ENCODE assay signal across 8 cellular contexts in genomic region chr11:12007769-12008737, GRCh38. TPM values are rescaled to one million over a fixed set of nuclear protein-coding genes. Genes with fewer than 3 reads are reported as not detected.
DNase-seq lines count a peak whose midpoint lies in the region; ATAC-seq, FAIRE-seq and TF ChIP-seq lines count a peak whose summit lies in the region.

Gene DKK3 (minus strand): TSS chr11:12008626. CDS start chr11:12008582, 44 bp downstream.

- peak within 1 kb of the TSS; percentile 43; the same call in 1 of the 2 replicates for H2BK12ac ChIP-seq in H1 (ENCODE audit: low read depth, low read length)
- peak within 1 kb of the TSS; percentile 75 to 92 for H2BK12ac ChIP-seq in mesenchymal stem cell (ENCODE audit: low read length in 2 of 2)

- no peak within 1 kb of the TSS for H2AK5ac ChIP-seq in H1 (ENCODE audit: low read depth, low read length)
- peak within 1 kb of the TSS; percentile 49 for H2AK5ac ChIP-seq in mesenchymal stem cell (ENCODE audit: low read length, severe bottlenecking)

- H4K91ac ChIP-seq in H1 (replicated peaks; ENCODE audit: insufficient read length, low read length) = no peak within 1 kb of the TSS
- peak within 1 kb of the TSS; percentile 81 for H4K91ac ChIP-seq in mesenchymal stem cell (ENCODE audit: low read length)

- H3K4me3 ChIP-seq in H1 (ENCODE audit: extremely low read depth in 1 of 4, insufficient read depth in 2 of 4, low read depth in 3 of 4, low read length in 4 of 4) = peak within 1 kb of the TSS; percentile 70 to 80 (median 72)
- H3K4me3 ChIP-seq in mesenchymal stem cell (ENCODE audit: insufficient read depth in 1 of 2, low read depth in 1 of 2, low read length in 2 of 2) = peak within 1 kb of the TSS; percentile 83 to 89

- no peak within 1 kb of the TSS for H3K23ac ChIP-seq in H1 (ENCODE audit: insufficient read length)
- H3K23ac ChIP-seq in mesenchymal stem cell (ENCODE audit: low read length in 2 of 2) = peak within 1 kb of the TSS in 1 of 2 experiments; percentile 70

- H3K9me3 ChIP-seq in H1 (ENCODE audit: insufficient read depth in 2 of 2, low read depth in 1 of 2, low read length in 1 of 2) (no peaks in the 10 kb centered on the region), mesenchymal stem cell (ENCODE audit: control insufficient read depth, low read length) (no peaks in the 10 kb centered on the region)

- peak in 9 of 14 donors; percentile 20 to 74 (median 43) for DNase-seq in C1 segment of cervical spinal cord (lab: John Stamatoyannopoulos, UW)
- DNase-seq in NCI-H526 treated with DMSO at 0.1 percent for 48 hours (lab: John Stamatoyannopoulos, UW) = peak; percentile 22
- DNase-seq in H1 (ENCODE audit: low read depth in 1 of 2, low spot score in 2 of 2) = peak in 1 of 2 experiments; percentile 66
- peak; percentile 61 for DNase-seq in mesenchymal stem cell
- DNase-seq in NCI-H2196 treated with DMSO at 0.1 percent for 48 hours (lab: John Stamatoyannopoulos, UW; ENCODE audit: unreplicated experiment) = no peak
- DNase-seq in DMS153 treated with DMSO at 0.1 percent for 48 hours (lab: John Stamatoyannopoulos, UW; ENCODE audit: unreplicated experiment) = no peak

- peaks cover 0 to 13% of the 10 kb centered on the region in 2 experiments for H4K20me1 ChIP-seq in H1 (replicated peaks in 1 of 2; ENCODE audit: control insufficient read depth in 1 of 2, insufficient read depth in 2 of 2, low read length in 2 of 2)

- H2BK15ac ChIP-seq in H1 (ENCODE audit: low read length) (peak within 1 kb of the TSS; percentile 61), mesenchymal stem cell (ENCODE audit: low read depth, poor library complexity, severe bottlenecking) (peak within 1 kb of the TSS; percentile 80)

- peak within 1 kb of the TSS; percentile 51 for H4K5ac ChIP-seq in H1 (ENCODE audit: insufficient read length, low read depth, low read length)

- FAIRE-seq in H1 (lab: Jason Lieb, UNC) = no peak

- H3K4me2 ChIP-seq in H1 (ENCODE audit: insufficient read depth in 1 of 2, low read depth in 2 of 2, low read length in 2 of 2) (peak within 1 kb of the TSS; percentile 91 to 92), mesenchymal stem cell (ENCODE audit: low read length, poor library complexity, severe bottlenecking) (peak within 1 kb of the TSS; percentile 93)

- H3K23me2 ChIP-seq in H1 (ENCODE audit: low read depth, low read length) = peaks cover 12% of the 10 kb centered on the region; the same call in 1 of the 2 replicates

- no peak for TF ChIP-seq CTCF in H1 (IDR thresholded peaks at IDR 0.05; ENCODE audit: control extremely low read depth in 1 of 3, insufficient read depth in 1 of 3, low read depth in 1 of 3, low read length in 3 of 3)

- H3K14ac ChIP-seq in H1 (ENCODE audit: insufficient read length) = no peak within 1 kb of the TSS
- peak within 1 kb of the TSS in 1 of 2 experiments; percentile 80 for H3K14ac ChIP-seq in mesenchymal stem cell (ENCODE audit: low read length in 2 of 2)

- H3K27me3 ChIP-seq in H1 (replicated peaks in 1 of 4; ENCODE audit: control insufficient read depth in 3 of 4, extremely low read depth in 1 of 4, insufficient read depth in 3 of 4, low read length in 3 of 4) = peaks cover 0 to 13% (median 10%) of the 10 kb centered on the region in 4 experiments; a peak in 4 of 7 replicates
- peaks cover 0 to 25% of the 10 kb centered on the region in 2 experiments for H3K27me3 ChIP-seq in mesenchymal stem cell (ENCODE audit: control insufficient read depth in 1 of 2, insufficient read depth in 1 of 2, low read length in 2 of 2)

- ATAC-seq in GM21717 (IDR thresholded peaks at IDR 0.05; ENCODE audit: unreplicated experiment) = no peak

- H4K8ac ChIP-seq in H1 (ENCODE audit: extremely low read depth, insufficient read depth, low read length) (peak within 1 kb of the TSS; percentile 75), mesenchymal stem cell (ENCODE audit: low read length) (peak within 1 kb of the TSS; percentile 94)

- H3K18ac ChIP-seq in H1 (ENCODE audit: extremely low read depth, low read length) (peak within 1 kb of the TSS; percentile 36; the same call in 1 of the 2 replicates), mesenchymal stem cell (ENCODE audit: low read depth in 1 of 2, low read length in 2 of 2) (peak within 1 kb of the TSS; percentile 82 to 98)

- H3K36me3 ChIP-seq in H1 (ENCODE audit: control insufficient read depth in 2 of 4, insufficient read depth in 4 of 4, low read length in 3 of 4) (no peaks in the 10 kb centered on the region; a peak in 1 of 8 replicates), mesenchymal stem cell (ENCODE audit: control insufficient read depth in 1 of 2, insufficient read depth in 2 of 2, low read depth in 1 of 2, low read length in 2 of 2) (peaks cover 0 to 15% of the 10 kb centered on the region in 2 experiments)

- H3K79me2 ChIP-seq in H1 (ENCODE audit: control insufficient read depth in 1 of 2, insufficient read depth in 2 of 2, low read length in 2 of 2) = no peaks in the 10 kb centered on the region

- no peaks in the 10 kb centered on the region for H3K79me1 ChIP-seq in H1 (ENCODE audit: low read depth, low read length)
- peaks cover 15% of the 10 kb centered on the region for H3K79me1 ChIP-seq in mesenchymal stem cell (replicated peaks; ENCODE audit: low read length, poor library complexity, severe bottlenecking)

- no peak for TF ChIP-seq EP300 in H1 (IDR thresholded peaks at IDR 0.05; ENCODE audit: borderline replicate concordance in 1 of 2, low read depth in 2 of 2, low read length in 2 of 2)

- TF ChIP-seq POLR2A in H1 (IDR thresholded peaks at IDR 0.05; ENCODE audit: control extremely low read depth in 1 of 2, low read depth in 2 of 2, low read length in 2 of 2) = 0 out of 3 replicates have a peak, but pooled peaks of 1 of the 2 experiments have one; percentile 18

- WGBS in H1 (ENCODE audit: extremely low coverage in 1 of 2, insufficient coverage in 1 of 2, insufficient read length in 1 of 2, insufficient replicate concordance in 2 of 2, low coverage in 1 of 2, low lambda C conversion rate in 2 of 2, missing lambda C conversion rate in 1 of 2), 2 experiments = 13% methylated on average over 31 of the region's 71 CpGs; no CpG with 5 or more reads in 1 of the 2 experiments
- 6% methylated on average over 51 of the region's 71 CpGs for whole genome bisulfite sequencing in mesenchymal stem cell

- POLR2A ChIA-PET in H1 (lab: Charles Lee; ENCODE audit: partially characterized antibody) = interaction anchor here (0.5 to 3.3 kb wide), 8 partner anchors 8 to 940 kb away, joined by 3 to 10 read pairs (median 4); partner anchors contain the start of gene USP47

- CTCF ChIA-PET in H1 (lab: Charles Lee; ENCODE audit: partially characterized antibody) = interaction anchor here (1.1 to 4.2 kb wide), 9 partner anchors 11 to 260 kb away, joined by 3 to 30 read pairs (median 4); no protein-coding TSS in a partner anchor

- H2BK5ac ChIP-seq in H1 (ENCODE audit: low read depth, low read length) = peak within 1 kb of the TSS; percentile 32; the same call in 1 of the 2 replicates
- peak within 1 kb of the TSS; percentile 3 for H2BK5ac ChIP-seq in mesenchymal stem cell (ENCODE audit: low read depth, low read length, poor library complexity, severe bottlenecking)

- no peak for TF ChIP-seq RAD21 in H1 (IDR thresholded peaks at IDR 0.05 in 1 of 2, conservative IDR thresholded peaks at IDR 0.05 in 1 of 2; ENCODE audit: low read depth in 2 of 2, low read length in 2 of 2)

- H3K56ac ChIP-seq in H1 (replicated peaks; ENCODE audit: insufficient read length, low read depth, low read length) = peak within 1 kb of the TSS; percentile 11

- H3K4me1 ChIP-seq in H1 (replicated peaks in 1 of 4; ENCODE audit: control insufficient read depth in 3 of 4, insufficient read depth in 4 of 4, low read length in 3 of 4) (peaks cover 0 to 19% (median 5%) of the 10 kb centered on the region in 4 experiments; a peak in 6 of 7 replicates), mesenchymal stem cell (ENCODE audit: control insufficient read depth, insufficient read depth, low read depth, low read length) (peaks cover 23% of the 10 kb centered on the region)

- no peak within 1 kb of the TSS for H2BK120ac ChIP-seq in H1 (replicated peaks; ENCODE audit: low read depth, low read length)
- peak within 1 kb of the TSS; percentile 92 for H2BK120ac ChIP-seq in mesenchymal stem cell (ENCODE audit: low read depth, low read length)

- H3K4ac ChIP-seq in H1 (replicated peaks; ENCODE audit: insufficient read length, low read depth, low read length) (peak within 1 kb of the TSS; percentile 44), mesenchymal stem cell (ENCODE audit: low read depth in 1 of 2, low read length in 2 of 2) (peak within 1 kb of the TSS; percentile 69 to 89)

- H3K9ac ChIP-seq in H1 (replicated peaks in 1 of 4; ENCODE audit: extremely low read depth in 1 of 4, low read depth in 3 of 4, low read length in 3 of 4) (peak within 1 kb of the TSS; percentile 24 to 73 (median 61); a peak in 6 of 7 replicates), mesenchymal stem cell (ENCODE audit: low read length) (peak within 1 kb of the TSS; percentile 72)

- peak within 1 kb of the TSS; percentile 90 for H2AFZ ChIP-seq in H1 (ENCODE audit: low read length)
- H2AFZ ChIP-seq in mesenchymal stem cell (ENCODE audit: low read depth, low read length) = peak within 1 kb of the TSS; percentile 72

- no peak within 1 kb of the TSS for H3K27ac ChIP-seq in H1 (ENCODE audit: low read depth, low read length)
- peak within 1 kb of the TSS; percentile 25 for H3K27ac ChIP-seq in mesenchymal stem cell (ENCODE audit: low read length, poor library complexity, severe bottlenecking)
- peak within 1 kb of the TSS; percentile 75 for H3K27ac ChIP-seq in temporal lobe (ENCODE audit: low read depth, low read length)

- H2BK20ac ChIP-seq in H1 (ENCODE audit: low read length) = no peak within 1 kb of the TSS

RNA-seq across cellular contexts. Expression of gene DKK3, which starts in this region (rescaled TPM):
- total RNA-seq in H1 (2021; fragmentation: NEBNext Ultra II Directional; extraction: Animal tissue kit (Norgen Biotek cat#: 25700)) = 30.0 and 30.2 TPM in 2 replicates
- 40.1 and 51.0 TPM in 2 replicates for polyA plus RNA-seq in H1 (2011; rRNA removed)
- polyA plus RNA-seq in H1 (2011; cell fraction: cytosol; rRNA removed) = 47.2 TPM
- polyA plus RNA-seq in H1 (2011; cell fraction: nucleus; rRNA removed) = 32.6 TPM
- 22.0 to 30.0 TPM (median 28.4 TPM) in 4 replicates for polyA plus RNA-seq in H1 (2012, experiment 1 of 2)
- 26.0 TPM for polyA plus RNA-seq in H1 (2012, experiment 2 of 2)
- polyA plus RNA-seq in H1 (2013, experiment 1 of 2) = 18.9 TPM
- 19.7 TPM for polyA plus RNA-seq in H1 (2013, experiment 2 of 2)
- 40.5 and 47.6 TPM in 2 replicates for polyA minus RNA-seq in H1 (2011; rRNA and poly(A)+ RNA removed)
- polyA minus RNA-seq in H1 (2011; cell fraction: cytosol; rRNA and poly(A)+ RNA removed) = 23.2 TPM
- 25.2 TPM for polyA minus RNA-seq in H1 (2011; cell fraction: nucleus; rRNA and poly(A)+ RNA removed)
- polyA plus RNA-seq in mesenchymal stem cell (2013, experiment 1 of 2) = 686 TPM
- 701 TPM for polyA plus RNA-seq in mesenchymal stem cell (2013, experiment 2 of 2)
- 197 TPM for total RNA-seq in temporal lobe

Comparison
In these comparisons a context has a peak if more than half of its experiments do, and no peak if none do; other contexts are left out.
1. DNase-seq: peak in C1 segment of cervical spinal cord (9 of 14), NCI-H526 treated with DMSO at 0.1 percent for 48 hours (single experiment) and mesenchymal stem cell (single experiment); none in NCI-H2196 treated with DMSO at 0.1 percent for 48 hours (single experiment) and DMS153 treated with DMSO at 0.1 percent for 48 hours (single experiment).